1 cellular context compared by ENCODE assay signal in the genomic region with DNA sequence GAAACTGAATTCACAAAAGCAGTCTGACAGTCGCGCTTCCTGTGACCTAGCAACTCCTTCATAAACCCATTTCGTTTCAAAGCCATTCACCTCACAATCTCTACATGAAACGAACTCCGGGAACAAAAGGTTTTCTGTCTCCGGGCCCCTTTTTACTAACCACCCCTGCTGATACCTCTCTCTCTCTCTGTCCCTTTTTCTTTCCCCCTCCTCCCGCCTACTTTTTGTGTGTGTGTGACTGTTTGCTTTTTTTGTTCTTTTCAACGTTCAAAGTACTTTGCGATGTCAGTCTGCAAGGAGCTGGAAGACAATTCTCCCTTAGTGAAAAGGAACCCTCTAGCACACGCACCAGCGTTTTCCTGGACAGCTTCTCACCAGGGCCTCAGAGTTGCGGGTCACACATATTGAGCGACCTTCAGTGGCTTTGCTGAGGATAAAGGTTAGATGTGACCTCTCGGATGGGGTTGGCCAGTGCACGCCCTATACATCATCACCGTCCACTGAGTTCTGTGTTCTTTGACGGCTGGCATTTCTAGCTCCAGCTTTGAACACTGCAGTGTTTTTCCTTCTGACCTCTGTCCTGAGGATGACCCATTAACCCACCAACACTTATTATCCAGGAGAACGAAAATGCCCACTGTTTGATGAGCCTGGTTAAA.
TF ChIP-seq lines count a peak whose summit lies in the region.

No MANE protein-coding gene starts in this region.

TF ChIP-seq in HepG2, 621 proteins besides CTCF, POLR2A, EP300 and RAD21 (continued from another document and continues in another):
- TF ChIP-seq ZNF512 (CRISPR knock-in tag; IDR thresholded peaks at IDR 0.05) (no peak; the same call in 1 of the 2 replicates), PITX1 (CRISPR knock-in tag; IDR thresholded peaks at IDR 0.05) (peak; percentile 83), ZSCAN9 (CRISPR knock-in tag; IDR thresholded peaks at IDR 0.05; ENCODE audit: borderline replicate concordance) (no peak; the same call in none of the 2 replicates), ZNF207 (IDR thresholded peaks at IDR 0.05; ENCODE audit: borderline replicate concordance) (no peak), ZNF121 (CRISPR knock-in tag; IDR thresholded peaks at IDR 0.05) (peak; percentile 47), ZNF3 (CRISPR knock-in tag; IDR thresholded peaks at IDR 0.05) (0 out of 2 replicates have a peak, but pooled peaks have one; percentile 17), TIGD3 (CRISPR knock-in tag; IDR thresholded peaks at IDR 0.05; ENCODE audit: borderline replicate concordance) (no peak), ZNF567 (CRISPR knock-in tag; IDR thresholded peaks at IDR 0.05; ENCODE audit: borderline replicate concordance) (peak; percentile 71), SCMH1 (CRISPR knock-in tag; IDR thresholded peaks at IDR 0.05; ENCODE audit: borderline replicate concordance) (no peak), TCF12 (IDR thresholded peaks at IDR 0.05) (no peak), TCF12 (CRISPR knock-in tag; IDR thresholded peaks at IDR 0.05) (no peak), KAT2B (IDR thresholded peaks at IDR 0.05; ENCODE audit: borderline replicate concordance, low read depth, low read length) (no peak), ZNF660 (CRISPR knock-in tag; IDR thresholded peaks at IDR 0.05; ENCODE audit: borderline replicate concordance, low read depth) (no peak), STAG1 (CRISPR knock-in tag; IDR thresholded peaks at IDR 0.05) (peak; percentile 36; the same call in 1 of the 2 replicates), STAT5B (CRISPR knock-in tag; IDR thresholded peaks at IDR 0.05) (no peak), DR1 (CRISPR knock-in tag; IDR thresholded peaks at IDR 0.05) (no peak), NFAT5 (CRISPR knock-in tag; IDR thresholded peaks at IDR 0.05) (no peak), TFDP1 (CRISPR knock-in tag; IDR thresholded peaks at IDR 0.05; ENCODE audit: borderline replicate concordance) (peak; percentile 77; the same call in 1 of the 2 replicates), DPF2 (CRISPR knock-in tag; IDR thresholded peaks at IDR 0.05; ENCODE audit: borderline replicate concordance, low read depth) (peak; percentile 67; the same call in 1 of the 2 replicates), ARNT (IDR thresholded peaks at IDR 0.05) (no peak), ZNF563 (CRISPR knock-in tag; IDR thresholded peaks at IDR 0.05) (peak; percentile 56; the same call in 1 of the 2 replicates), CBX1 (IDR thresholded peaks at IDR 0.05; ENCODE audit: low read depth) (no peak), MZF1 (CRISPR knock-in tag; IDR thresholded peaks at IDR 0.05; ENCODE audit: borderline replicate concordance) (no peak), ZNF34 (CRISPR knock-in tag; IDR thresholded peaks at IDR 0.05; ENCODE audit: borderline replicate concordance) (no peak), ZNF558 (CRISPR knock-in tag; IDR thresholded peaks at IDR 0.05; ENCODE audit: borderline replicate concordance) (peak; percentile 84; the same call in 1 of the 2 replicates)
- TF ChIP-seq, protein P1, sequence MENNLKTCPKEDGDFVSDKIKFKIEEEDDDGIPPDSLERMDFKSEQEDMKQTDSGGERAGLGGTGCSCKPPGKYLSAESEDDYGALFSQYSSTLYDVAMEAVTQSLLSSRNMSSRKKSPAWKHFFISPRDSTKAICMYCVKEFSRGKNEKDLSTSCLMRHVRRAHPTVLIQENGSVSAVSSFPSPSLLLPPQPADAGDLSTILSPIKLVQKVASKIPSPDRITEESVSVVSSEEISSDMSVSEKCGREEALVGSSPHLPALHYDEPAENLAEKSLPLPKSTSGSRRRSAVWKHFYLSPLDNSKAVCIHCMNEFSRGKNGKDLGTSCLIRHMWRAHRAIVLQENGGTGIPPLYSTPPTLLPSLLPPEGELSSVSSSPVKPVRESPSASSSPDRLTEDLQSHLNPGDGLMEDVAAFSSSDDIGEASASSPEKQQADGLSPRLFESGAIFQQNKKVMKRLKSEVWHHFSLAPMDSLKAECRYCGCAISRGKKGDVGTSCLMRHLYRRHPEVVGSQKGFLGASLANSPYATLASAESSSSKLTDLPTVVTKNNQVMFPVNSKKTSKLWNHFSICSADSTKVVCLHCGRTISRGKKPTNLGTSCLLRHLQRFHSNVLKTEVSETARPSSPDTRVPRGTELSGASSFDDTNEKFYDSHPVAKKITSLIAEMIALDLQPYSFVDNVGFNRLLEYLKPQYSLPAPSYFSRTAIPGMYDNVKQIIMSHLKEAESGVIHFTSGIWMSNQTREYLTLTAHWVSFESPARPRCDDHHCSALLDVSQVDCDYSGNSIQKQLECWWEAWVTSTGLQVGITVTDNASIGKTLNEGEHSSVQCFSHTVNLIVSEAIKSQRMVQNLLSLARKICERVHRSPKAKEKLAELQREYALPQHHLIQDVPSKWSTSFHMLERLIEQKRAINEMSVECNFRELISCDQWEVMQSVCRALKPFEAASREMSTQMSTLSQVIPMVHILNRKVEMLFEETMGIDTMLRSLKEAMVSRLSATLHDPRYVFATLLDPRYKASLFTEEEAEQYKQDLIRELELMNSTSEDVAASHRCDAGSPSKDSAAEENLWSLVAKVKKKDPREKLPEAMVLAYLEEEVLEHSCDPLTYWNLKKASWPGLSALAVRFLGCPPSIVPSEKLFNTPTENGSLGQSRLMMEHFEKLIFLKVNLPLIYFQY (CRISPR knock-in tag; IDR thresholded peaks at IDR 0.05; ENCODE audit: borderline replicate concordance), result peak; percentile 80
- TF ChIP-seq, protein P2, sequence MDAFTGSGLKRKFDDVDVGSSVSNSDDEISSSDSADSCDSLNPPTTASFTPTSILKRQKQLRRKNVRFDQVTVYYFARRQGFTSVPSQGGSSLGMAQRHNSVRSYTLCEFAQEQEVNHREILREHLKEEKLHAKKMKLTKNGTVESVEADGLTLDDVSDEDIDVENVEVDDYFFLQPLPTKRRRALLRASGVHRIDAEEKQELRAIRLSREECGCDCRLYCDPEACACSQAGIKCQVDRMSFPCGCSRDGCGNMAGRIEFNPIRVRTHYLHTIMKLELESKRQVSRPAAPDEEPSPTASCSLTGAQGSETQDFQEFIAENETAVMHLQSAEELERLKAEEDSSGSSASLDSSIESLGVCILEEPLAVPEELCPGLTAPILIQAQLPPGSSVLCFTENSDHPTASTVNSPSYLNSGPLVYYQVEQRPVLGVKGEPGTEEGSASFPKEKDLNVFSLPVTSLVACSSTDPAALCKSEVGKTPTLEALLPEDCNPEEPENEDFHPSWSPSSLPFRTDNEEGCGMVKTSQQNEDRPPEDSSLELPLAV (CRISPR knock-in tag; conservative IDR thresholded peaks at IDR 0.05; ENCODE audit: low read depth), result no peak
- TF ChIP-seq, protein P3, sequence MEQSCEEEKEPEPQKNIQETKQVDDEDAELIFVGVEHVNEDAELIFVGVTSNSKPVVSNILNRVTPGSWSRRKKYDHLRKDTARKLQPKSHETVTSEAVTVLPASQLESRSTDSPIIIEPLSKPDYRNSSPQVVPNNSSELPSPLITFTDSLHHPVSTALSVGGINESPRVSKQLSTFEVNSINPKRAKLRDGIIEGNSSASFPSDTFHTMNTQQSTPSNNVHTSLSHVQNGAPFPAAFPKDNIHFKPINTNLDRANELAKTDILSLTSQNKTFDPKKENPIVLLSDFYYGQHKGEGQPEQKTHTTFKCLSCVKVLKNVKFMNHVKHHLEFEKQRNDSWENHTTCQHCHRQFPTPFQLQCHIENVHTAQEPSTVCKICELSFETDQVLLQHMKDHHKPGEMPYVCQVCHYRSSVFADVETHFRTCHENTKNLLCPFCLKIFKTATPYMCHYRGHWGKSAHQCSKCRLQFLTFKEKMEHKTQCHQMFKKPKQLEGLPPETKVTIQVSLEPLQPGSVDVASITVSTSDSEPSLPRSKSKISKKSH (CRISPR knock-in tag; IDR thresholded peaks at IDR 0.05; ENCODE audit: borderline replicate concordance), result no peak
- TF ChIP-seq, protein P4, sequence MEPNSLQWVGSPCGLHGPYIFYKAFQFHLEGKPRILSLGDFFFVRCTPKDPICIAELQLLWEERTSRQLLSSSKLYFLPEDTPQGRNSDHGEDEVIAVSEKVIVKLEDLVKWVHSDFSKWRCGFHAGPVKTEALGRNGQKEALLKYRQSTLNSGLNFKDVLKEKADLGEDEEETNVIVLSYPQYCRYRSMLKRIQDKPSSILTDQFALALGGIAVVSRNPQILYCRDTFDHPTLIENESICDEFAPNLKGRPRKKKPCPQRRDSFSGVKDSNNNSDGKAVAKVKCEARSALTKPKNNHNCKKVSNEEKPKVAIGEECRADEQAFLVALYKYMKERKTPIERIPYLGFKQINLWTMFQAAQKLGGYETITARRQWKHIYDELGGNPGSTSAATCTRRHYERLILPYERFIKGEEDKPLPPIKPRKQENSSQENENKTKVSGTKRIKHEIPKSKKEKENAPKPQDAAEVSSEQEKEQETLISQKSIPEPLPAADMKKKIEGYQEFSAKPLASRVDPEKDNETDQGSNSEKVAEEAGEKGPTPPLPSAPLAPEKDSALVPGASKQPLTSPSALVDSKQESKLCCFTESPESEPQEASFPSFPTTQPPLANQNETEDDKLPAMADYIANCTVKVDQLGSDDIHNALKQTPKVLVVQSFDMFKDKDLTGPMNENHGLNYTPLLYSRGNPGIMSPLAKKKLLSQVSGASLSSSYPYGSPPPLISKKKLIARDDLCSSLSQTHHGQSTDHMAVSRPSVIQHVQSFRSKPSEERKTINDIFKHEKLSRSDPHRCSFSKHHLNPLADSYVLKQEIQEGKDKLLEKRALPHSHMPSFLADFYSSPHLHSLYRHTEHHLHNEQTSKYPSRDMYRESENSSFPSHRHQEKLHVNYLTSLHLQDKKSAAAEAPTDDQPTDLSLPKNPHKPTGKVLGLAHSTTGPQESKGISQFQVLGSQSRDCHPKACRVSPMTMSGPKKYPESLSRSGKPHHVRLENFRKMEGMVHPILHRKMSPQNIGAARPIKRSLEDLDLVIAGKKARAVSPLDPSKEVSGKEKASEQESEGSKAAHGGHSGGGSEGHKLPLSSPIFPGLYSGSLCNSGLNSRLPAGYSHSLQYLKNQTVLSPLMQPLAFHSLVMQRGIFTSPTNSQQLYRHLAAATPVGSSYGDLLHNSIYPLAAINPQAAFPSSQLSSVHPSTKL (CRISPR knock-in tag; IDR thresholded peaks at IDR 0.05), result peak; percentile 92
- TF ChIP-seq, protein P5, sequence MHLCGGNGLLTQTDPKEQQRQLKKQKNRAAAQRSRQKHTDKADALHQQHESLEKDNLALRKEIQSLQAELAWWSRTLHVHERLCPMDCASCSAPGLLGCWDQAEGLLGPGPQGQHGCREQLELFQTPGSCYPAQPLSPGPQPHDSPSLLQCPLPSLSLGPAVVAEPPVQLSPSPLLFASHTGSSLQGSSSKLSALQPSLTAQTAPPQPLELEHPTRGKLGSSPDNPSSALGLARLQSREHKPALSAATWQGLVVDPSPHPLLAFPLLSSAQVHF (CRISPR knock-in tag; IDR thresholded peaks at IDR 0.05), result no peak
